Comparison of ENCODE assay signal across 9 cellular contexts in genomic region chr3:114527036-114527644, GRCh38.
DNase-seq lines count a peak whose midpoint lies in the region; ATAC-seq and TF ChIP-seq lines count a peak whose summit lies in the region.
"Had no signal": no experiment of that assay in that cellular context is flagged by ENCODE, and none has a peak within 500 bp of the region (broad histone marks: within the 10 kb centered on the region; RNA-seq: fewer than 3 reads in every experiment).

No MANE protein-coding gene starts in this region.

- H3K79me2 ChIP-seq in Karpas-422 (ENCODE audit: low read length): no peaks in the 10 kb centered on the region

- peak; percentile 26 for DNase-seq in DMS53 (lab: John Stamatoyannopoulos, UW)
- no peak for DNase-seq in DMS53 treated with DMSO at 0.1 percent for 48 hours (lab: John Stamatoyannopoulos, UW; ENCODE audit: unreplicated experiment)
- DNase-seq in Karpas-422: peak; percentile 47
- peak; percentile 58 for DNase-seq in choroid plexus epithelial cell (ENCODE audit: low read depth)
- no peak for DNase-seq in osteocyte (ENCODE audit: extremely low spot score, unreplicated experiment)
- DNase-seq in activated CD8-positive, alpha-beta memory T cell treated with anti-CD3 and anti-CD28 coated beads for 24 hours: no peak
- no peak for DNase-seq in NCI-H1417 treated with DMSO at 0.1 percent for 48 hours (lab: John Stamatoyannopoulos, UW)
- DNase-seq: stimulated activated CD4-positive, alpha-beta T cell treated with anti-CD3 and anti-CD28 coated beads, Interleukin-1b, Interleukin-23, amount 100 ng/mL, for 48 hours had no signal

- H3K9me3 Mint-ChIP-seq in osteocyte (ENCODE audit: unreplicated experiment): no peaks in the 10 kb centered on the region

- no peaks in the 10 kb centered on the region for H3K27me3 ChIP-seq in Karpas-422 (ENCODE audit: low read length)

- no peak overlapping the region for H2AFZ ChIP-seq in Karpas-422 (ENCODE audit: low read length)

- H3K9me2 ChIP-seq in Karpas-422 (replicated peaks; ENCODE audit: insufficient read depth, low read length): no peaks in the 10 kb centered on the region

- ATAC-seq in GM21528 (IDR thresholded peaks at IDR 0.05; ENCODE audit: low FRiP score, unreplicated experiment): no peak

- H3K4me3 ChIP-seq in Karpas-422 (ENCODE audit: low read length): no peak overlapping the region
- no peak overlapping the region for H3K4me3 ChIP-seq in choroid plexus epithelial cell (ENCODE audit: low read depth, low read length)

- no peaks in the 10 kb centered on the region for H3K4me1 ChIP-seq in Karpas-422 (ENCODE audit: low read length)

- H3K27me3 Mint-ChIP-seq in osteocyte (ENCODE audit: unreplicated experiment): no peaks in the 10 kb centered on the region

- no peak overlapping the region for H3K4me3 Mint-ChIP-seq in osteocyte (ENCODE audit: unreplicated experiment)

- H3K36me3 ChIP-seq in Karpas-422 (ENCODE audit: insufficient read depth, low read length): no peaks in the 10 kb centered on the region

- no peaks in the 10 kb centered on the region for H4K20me1 ChIP-seq in Karpas-422 (ENCODE audit: insufficient read depth, low read depth, low read length)

- TF ChIP-seq CTCF in choroid plexus epithelial cell (conservative IDR thresholded peaks at IDR 0.05; ENCODE audit: low read depth, low read length) (peak; percentile 76), osteocyte (IDR thresholded peaks at IDR 0.05) (peak; percentile 58)

- H3K9ac ChIP-seq in Karpas-422 (ENCODE audit: low read length): no peak overlapping the region

- H3K4me2 ChIP-seq in Karpas-422 (ENCODE audit: low read depth, low read length, poor library complexity, severe bottlenecking): no peak overlapping the region

- H3K27ac ChIP-seq in Karpas-422 (ENCODE audit: low read length): no peak overlapping the region

- H3K27ac Mint-ChIP-seq in osteocyte (ENCODE audit: unreplicated experiment): no peak overlapping the region

- H3K4me1 Mint-ChIP-seq in osteocyte (ENCODE audit: unreplicated experiment): no peaks in the 10 kb centered on the region

- no peaks in the 10 kb centered on the region for H3K36me3 Mint-ChIP-seq in osteocyte (ENCODE audit: unreplicated experiment)

- no peaks in the 10 kb centered on the region for H3K9me3 ChIP-seq in Karpas-422 (ENCODE audit: low read length)

Comparison
In these comparisons a context has a peak if more than half of its experiments do, and no peak if none do; other contexts are left out.
1. DNase-seq: peak in DMS53 (single experiment), Karpas-422 (single experiment) and choroid plexus epithelial cell (single experiment); none in DMS53 treated with DMSO at 0.1 percent for 48 hours (single experiment), osteocyte (single experiment), activated CD8-positive, alpha-beta memory T cell treated with anti-CD3 and anti-CD28 coated beads for 24 hours (single experiment) and NCI-H1417 treated with DMSO at 0.1 percent for 48 hours (single experiment).